11 cellular contexts compared by ENCODE assay signal in genomic region chr3:134232146-134232545, GRCh38. TPM values are rescaled to one million over a fixed set of nuclear protein-coding genes. Genes with fewer than 3 reads are reported as not detected.
DNase-seq lines count a peak whose midpoint lies in the region; ATAC-seq and TF ChIP-seq lines count a peak whose summit lies in the region.
"Had no signal": no experiment of that assay in that cellular context is flagged by ENCODE, and none has a peak within 500 bp of the region (broad histone marks: within the 10 kb centered on the region; RNA-seq: fewer than 3 reads in every experiment).

No MANE protein-coding gene starts in this region.

- peak overlapping the region; percentile 59 for H3K27ac ChIP-seq in A673 (ENCODE audit: low read depth, low read length, poor library complexity, severe bottlenecking)
- no peak overlapping the region for H3K27ac ChIP-seq in RWPE2 (ENCODE audit: poor library complexity, severe bottlenecking)
- H3K27ac ChIP-seq: BLaER1 treated with 17β-estradiol and CSF1 and Interleukin-3, amounts not matched to agents 10 nM and 100 nM; left lung had no signal

- H3K4me1 ChIP-seq in A673 (ENCODE audit: insufficient read depth, low read length, poor library complexity, severe bottlenecking) (peaks cover 24% of the 10 kb centered on the region), RWPE2 (ENCODE audit: insufficient read depth, poor library complexity, severe bottlenecking) (peaks cover 16% of the 10 kb centered on the region)

- H3K9me3 ChIP-seq in A673 (ENCODE audit: low read depth, low read length, poor library complexity, severe bottlenecking) = peaks cover 5% of the 10 kb centered on the region
- H3K9me3 ChIP-seq in RWPE2 (ENCODE audit: severe bottlenecking) = no peaks in the 10 kb centered on the region
- H3K9me3 ChIP-seq: BLaER1 treated with 17β-estradiol and CSF1 and Interleukin-3, amounts not matched to agents 10 nM and 100 nM; left lung had no signal

- intact Hi-C loops in A673 (cut with micrococcal nuclease; ENCODE audit: unreplicated experiment) = no loop called here

- H3K36me3 ChIP-seq in A673 (ENCODE audit: insufficient read depth, low read length, poor library complexity, severe bottlenecking) (peaks cover 3% of the 10 kb centered on the region), RWPE2 (ENCODE audit: low read depth) (no peaks in the 10 kb centered on the region)
- H3K36me3 ChIP-seq: left lung had no signal

- BruUV-seq in A673 (replicated peaks; lab: Mats Ljungman, UMichigan) = no TSS peak

- no peaks in the 10 kb centered on the region for H3K36me3 Mint-ChIP-seq in endothelial cell (ENCODE audit: low read depth, unreplicated experiment)

- no peaks in the 10 kb centered on the region for H3K9me3 Mint-ChIP-seq in endothelial cell (ENCODE audit: unreplicated experiment)

- TF ChIP-seq CTCF in A673 (conservative IDR thresholded peaks at IDR 0.05; ENCODE audit: low read depth, low read length) = no peak
- TF ChIP-seq CTCF in RWPE2 (IDR thresholded peaks at IDR 0.05; ENCODE audit: poor library complexity, severe bottlenecking) = no peak
- no peak for TF ChIP-seq CTCF in fibroblast of mammary gland (conservative IDR thresholded peaks at IDR 0.05; ENCODE audit: control insufficient read depth, insufficient read depth, low read depth, low read length)
- TF ChIP-seq CTCF in endothelial cell (IDR thresholded peaks at IDR 0.05; ENCODE audit: unreplicated experiment) = no peak

- peak; percentile 90 for DNase-seq in A673 (ENCODE audit: low spot score)
- no peak for DNase-seq in RWPE2 (ENCODE audit: low spot score)
- DNase-seq in fibroblast of mammary gland (ENCODE audit: low read depth) = peak; percentile 81
- no peak for DNase-seq in stimulated activated CD4-positive, alpha-beta T cell treated with anti-CD3 and anti-CD28 coated beads, Interleukin-4, amount 100 ng/mL, for 1 hour
- DNase-seq in NCI-H345 treated with DMSO at 0.1 percent for 48 hours (lab: John Stamatoyannopoulos, UW; ENCODE audit: unreplicated experiment) = no peak
- no peak for DNase-seq in HEK293T (ENCODE audit: extremely low spot score)
- DNase-seq in endothelial cell (ENCODE audit: low spot score) = no peak
- DNase-seq: amygdala, left lung had no signal

- H3K27ac Mint-ChIP-seq in endothelial cell (ENCODE audit: unreplicated experiment) = no peak overlapping the region

- H3K27me3 ChIP-seq in A673 (replicated peaks; ENCODE audit: insufficient read depth, low read depth, low read length, poor library complexity) (no peaks in the 10 kb centered on the region), RWPE2 (ENCODE audit: insufficient read depth, poor library complexity, severe bottlenecking) (no peaks in the 10 kb centered on the region)
- H3K27me3 ChIP-seq: BLaER1 treated with 17β-estradiol and CSF1 and Interleukin-3, amounts not matched to agents 10 nM and 100 nM; left lung had no signal

- CTCF ChIA-PET in A673 (lab: Charles Lee) = interaction anchor here (1.2 kb wide), 1 partner anchor 19 kb away, joined by 3 read pairs; no protein-coding TSS in a partner anchor
- CTCF ChIA-PET in HEK293T (lab: Yijun Ruan, JAX) = interaction anchor here (0.7 kb wide), 1 partner anchor 19 kb away, joined by 3 read pairs; no protein-coding TSS in a partner anchor

- H3K4me1 Mint-ChIP-seq in endothelial cell (ENCODE audit: unreplicated experiment) = peaks cover 26% of the 10 kb centered on the region

- ATAC-seq in GM19395 (IDR thresholded peaks at IDR 0.05; ENCODE audit: unreplicated experiment) (peak; percentile 45), RWPE2 (ENCODE audit: low read depth) (peak; percentile 38; the same call in 1 of the 3 replicates)
- ATAC-seq: left lung had no signal

- no peaks in the 10 kb centered on the region for H3K27me3 Mint-ChIP-seq in endothelial cell (ENCODE audit: unreplicated experiment)

- H3K4me3 Mint-ChIP-seq in endothelial cell (ENCODE audit: unreplicated experiment) = no peak overlapping the region

- POLR2A ChIA-PET in A673 (lab: Charles Lee; ENCODE audit: low non-redundant PET) (no interaction called here), HEK293T (lab: Yijun Ruan, JAX) (no interaction called here)

- H3K4me3 ChIP-seq in A673 (ENCODE audit: low read depth, low read length, poor library complexity, severe bottlenecking) (no peak overlapping the region), RWPE2 (ENCODE audit: severe bottlenecking) (no peak overlapping the region), fibroblast of mammary gland (ENCODE audit: control insufficient read depth, low read depth, low read length) (no peak overlapping the region)
- H3K4me3 ChIP-seq: BLaER1 treated with 17β-estradiol and CSF1 and Interleukin-3, amounts not matched to agents 10 nM and 100 nM; left lung had no signal

TF ChIP-seq in HEK293T, 16 proteins besides CTCF, POLR2A, EP300 and RAD21:
- TF ChIP-seq SUZ12 (IDR thresholded peaks at IDR 0.05) = no peak
- no peak for TF ChIP-seq FOXK2 (IDR thresholded peaks at IDR 0.05)
- TF ChIP-seq PKNOX1 (IDR thresholded peaks at IDR 0.05) = no peak
- TF ChIP-seq ZNF384 (IDR thresholded peaks at IDR 0.05) = no peak
- no peak for TF ChIP-seq SP1 (IDR thresholded peaks at IDR 0.05)
- TF ChIP-seq L3MBTL2 (conservative IDR thresholded peaks at IDR 0.05) = no peak
- TF ChIP-seq FOXA1 (IDR thresholded peaks at IDR 0.05) = no peak
TF ChIP-seq in HEK293T: peak in this region for 0.

RNA-seq across cellular contexts. Expression of gene RYK, which starts 18.5 kb away (rescaled TPM):
- 47.8 and 48.9 TPM in 2 replicates for total RNA-seq in A673 (2021)
- total RNA-seq in endothelial cell (ENCODE audit: unreplicated experiment) = 60.4 TPM

Comparison
In these comparisons a context has a peak if more than half of its experiments do, and no peak if none do; other contexts are left out.
1. DNase-seq: peak in A673 (single experiment) and fibroblast of mammary gland (single experiment); none in RWPE2 (single experiment), stimulated activated CD4-positive, alpha-beta T cell treated with anti-CD3 and anti-CD28 coated beads, Interleukin-4, amount 100 ng/mL, for 1 hour (single experiment), NCI-H345 treated with DMSO at 0.1 percent for 48 hours (single experiment), HEK293T (single experiment) and endothelial cell (single experiment).